ENCODE assay signal across 9 cellular contexts in genomic region chr12:128644664-128645296, GRCh38.
DNase-seq lines count a peak whose midpoint lies in the region; ATAC-seq and TF ChIP-seq lines count a peak whose summit lies in the region.
"Had no signal": no experiment of that assay in that cellular context is flagged by ENCODE, and none has a peak within 500 bp of the region (broad histone marks: within the 10 kb centered on the region; RNA-seq: fewer than 3 reads in every experiment).

No MANE protein-coding gene starts in this region.

- H3K4me1 ChIP-seq in left ventricle myocardium inferior: no peaks in the 10 kb centered on the region

- H3K27ac ChIP-seq in left ventricle myocardium inferior (replicated peaks): no peak overlapping the region

- no peak for ATAC-seq in activated naive CD8-positive, alpha-beta T cell treated with anti-CD3 and anti-CD28 coated beads, Interleukin-2, amount 50 U/mL, for 24 hours
- no peak for ATAC-seq in HG03045 (IDR thresholded peaks at IDR 0.05; ENCODE audit: unreplicated experiment)

- peaks cover 13% of the 10 kb centered on the region for H3K27me3 ChIP-seq in left ventricle myocardium inferior (ENCODE audit: low read depth)

- TF ChIP-seq CTCF in left ventricle myocardium inferior (IDR thresholded peaks at IDR 0.05; ENCODE audit: borderline replicate concordance): peak; percentile 63
- peak; percentile 77 for TF ChIP-seq CTCF in mesothelial cell of epicardium (IDR thresholded peaks at IDR 0.05; ENCODE audit: unreplicated experiment)

- peaks cover 6% of the 10 kb centered on the region for H3K9me3 ChIP-seq in left ventricle myocardium inferior (replicated peaks)

- H3K27ac Mint-ChIP-seq in activated naive CD8-positive, alpha-beta T cell treated with anti-CD3 and anti-CD28 coated beads, Interleukin-2, amount 50 U/mL, for 24 hours: no peak overlapping the region
- H3K27ac Mint-ChIP-seq in mesothelial cell of epicardium: no peak overlapping the region
- H3K27ac Mint-ChIP-seq: activated naive CD8-positive, alpha-beta T cell had no signal

- peaks cover 3% of the 10 kb centered on the region for H3K27me3 Mint-ChIP-seq in activated naive CD8-positive, alpha-beta T cell treated with anti-CD3 and anti-CD28 coated beads, Interleukin-2, amount 50 U/mL, for 24 hours
- H3K27me3 Mint-ChIP-seq in mesothelial cell of epicardium (ENCODE audit: low read depth): peaks cover 8% of the 10 kb centered on the region
- H3K27me3 Mint-ChIP-seq: activated naive CD8-positive, alpha-beta T cell had no signal

- H3K9me3 Mint-ChIP-seq in activated naive CD8-positive, alpha-beta T cell treated with anti-CD3 and anti-CD28 coated beads, Interleukin-2, amount 50 U/mL, for 24 hours: peaks cover 4% of the 10 kb centered on the region
- H3K9me3 Mint-ChIP-seq in mesothelial cell of epicardium: peaks cover 16% of the 10 kb centered on the region

- no peak overlapping the region for H3K4me3 Mint-ChIP-seq in activated naive CD8-positive, alpha-beta T cell treated with anti-CD3 and anti-CD28 coated beads, Interleukin-2, amount 50 U/mL, for 24 hours
- no peak overlapping the region for H3K4me3 Mint-ChIP-seq in mesothelial cell of epicardium
- H3K4me3 Mint-ChIP-seq: activated naive CD8-positive, alpha-beta T cell had no signal

- H3K4me1 Mint-ChIP-seq in activated naive CD8-positive, alpha-beta T cell treated with anti-CD3 and anti-CD28 coated beads, Interleukin-2, amount 50 U/mL, for 24 hours: no peaks in the 10 kb centered on the region
- peaks cover 6% of the 10 kb centered on the region for H3K4me1 Mint-ChIP-seq in mesothelial cell of epicardium

- intact Hi-C loops in left ventricle myocardium inferior (cut with micrococcal nuclease): no loop called here
- intact Hi-C loops in cardiac septum (cut with DNase I): no loop called here

- H3K36me3 Mint-ChIP-seq in activated naive CD8-positive, alpha-beta T cell treated with anti-CD3 and anti-CD28 coated beads, Interleukin-2, amount 50 U/mL, for 24 hours (ENCODE audit: low read depth): no peaks in the 10 kb centered on the region
- H3K36me3 Mint-ChIP-seq in mesothelial cell of epicardium: no peaks in the 10 kb centered on the region
- H3K36me3 Mint-ChIP-seq: activated naive CD8-positive, alpha-beta T cell had no signal

- no peak for DNase-seq in left ventricle myocardium inferior
- DNase-seq in cardiac septum (ENCODE audit: low spot score): no peak
- peak; percentile 23 for DNase-seq in NCI-H187 treated with DMSO at 0.1 percent for 48 hours (lab: John Stamatoyannopoulos, UW)
- DNase-seq in activated naive CD8-positive, alpha-beta T cell treated with anti-CD3 and anti-CD28 coated beads, Interleukin-2, amount 50 U/mL, for 24 hours: peak; percentile 28
- DNase-seq in mesothelial cell of epicardium (ENCODE audit: low spot score in 2 of 2, unreplicated experiment in 2 of 2): peak in 1 of 2 experiments; percentile 56
- no peak for DNase-seq in A172 (ENCODE audit: low spot score)
- no peak for DNase-seq in GF-D8 (lab: John Stamatoyannopoulos, UW)

- no peaks in the 10 kb centered on the region for H3K36me3 ChIP-seq in left ventricle myocardium inferior

- no peak overlapping the region for H3K4me3 ChIP-seq in left ventricle myocardium inferior

Comparison
In these comparisons a context has a peak if more than half of its experiments do, and no peak if none do; other contexts are left out.
1. DNase-seq: peak in NCI-H187 treated with DMSO at 0.1 percent for 48 hours (single experiment) and activated naive CD8-positive, alpha-beta T cell treated with anti-CD3 and anti-CD28 coated beads, Interleukin-2, amount 50 U/mL, for 24 hours (single experiment); none in left ventricle myocardium inferior (single experiment), cardiac septum (single experiment), A172 (single experiment) and GF-D8 (single experiment).